ENCODE assay signal across 14 cellular contexts in genomic region chr1:119603695-119604094, GRCh38.
"Had no signal": no experiment of that assay in that cellular context is flagged by ENCODE, and none has a peak within 500 bp of the region (broad histone marks: within the 10 kb centered on the region; RNA-seq: fewer than 3 reads in every experiment).

No MANE protein-coding gene starts in this region.

- H3K9me3 ChIP-seq: heart right ventricle, testis, upper lobe of right lung had no signal

- ATAC-seq: effector memory CD8-positive, alpha-beta T cell; esophagus mucosa; heart right ventricle; left ventricle myocardium superior; stimulated activated naive CD8-positive, alpha-beta T cell treated with anti-CD3 and anti-CD28 coated beads, Interleukin-15, amount 100 ng/mL, for 72 hours; T-helper 17 cell; upper lobe of right lung had no signal

- H3K27ac ChIP-seq: coronary artery, heart right ventricle, testis, upper lobe of right lung had no signal

- H3K36me3 ChIP-seq: heart right ventricle, upper lobe of right lung had no signal

- H3K4me3 ChIP-seq: coronary artery, heart right ventricle, testis, upper lobe of right lung had no signal

- H3K27me3 ChIP-seq: heart right ventricle, testis, upper lobe of right lung had no signal

- FAIRE-seq: keratinocyte, TTC549 had no signal

- H3K4me1 ChIP-seq: testis had no signal

- DNase-seq: activated CD4-positive, alpha-beta T cell treated with anti-CD3 and anti-CD28 coated beads, Interleukin-2, amount 50 U/mL, for 1 hour; activated T-cell treated with anti-CD3 and anti-CD28 coated beads for 4 hours; effector memory CD8-positive, alpha-beta T cell; heart right ventricle; left ventricle myocardium superior; stimulated activated CD4-positive, alpha-beta T cell treated with anti-CD3 and anti-CD28 coated beads, Interleukin-4, amount 100 ng/mL, for 1 hour; stimulated activated naive CD8-positive, alpha-beta T cell treated with anti-CD3 and anti-CD28 coated beads, Interleukin-15, amount 100 ng/mL, for 72 hours; T-helper 17 cell; testis; upper lobe of right lung had no signal
